Comparison of ENCODE assay signal across 1 cellular context in the genomic region with DNA sequence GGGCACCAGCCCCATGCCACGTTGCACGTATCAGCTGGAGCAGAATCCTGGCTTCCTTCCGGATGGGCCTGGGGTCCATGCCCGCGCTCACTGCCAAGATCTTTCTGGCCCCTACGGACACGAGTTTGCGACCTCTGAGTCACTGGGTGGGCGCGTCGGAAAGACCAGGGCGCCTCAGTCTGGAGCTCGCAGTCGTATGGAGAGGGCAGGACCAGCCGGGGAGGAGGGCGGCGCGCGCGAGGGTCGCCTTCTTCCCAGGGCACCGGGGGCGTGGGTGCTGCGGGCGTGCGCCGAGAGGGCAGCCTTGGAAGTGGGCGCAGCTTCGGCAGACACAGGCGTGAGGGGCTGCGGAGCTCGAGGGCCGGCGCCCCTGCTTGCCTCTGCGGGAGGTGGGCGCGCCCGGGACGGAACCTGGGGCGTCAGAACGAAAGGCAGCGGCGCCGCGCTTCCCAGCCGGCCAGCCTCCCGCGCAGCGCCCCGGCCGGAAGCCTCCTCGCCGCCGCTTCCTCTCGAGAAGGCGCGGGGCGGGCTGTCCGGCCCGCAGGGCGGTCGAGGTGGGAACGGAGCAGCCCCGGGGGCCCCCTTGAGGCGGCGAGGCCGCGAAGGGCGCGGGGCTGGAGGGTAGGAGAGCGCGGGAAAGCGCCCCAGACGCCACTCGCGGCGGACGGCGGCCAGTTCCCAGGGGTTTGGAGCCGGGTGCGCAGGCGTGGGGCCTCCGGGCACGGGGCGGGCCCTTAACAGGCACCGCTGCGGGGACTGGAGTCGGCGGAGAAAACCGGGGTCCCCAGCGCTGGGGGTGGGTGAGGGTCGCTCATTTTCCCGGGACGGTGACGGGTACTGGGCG.
A peak's percentile ranks its signal among the peaks of the same experiment; 100 is the strongest.
TF ChIP-seq lines count a peak whose summit lies in the region.

A gene (plus strand): TSS at position 490 of the 844 bp plus-strand sequence. CDS start 459 bp downstream, outside the sequence.

TF ChIP-seq in HepG2, 621 proteins besides CTCF, POLR2A, EP300 and RAD21 (continued from another document):
- TF ChIP-seq, protein P1, sequence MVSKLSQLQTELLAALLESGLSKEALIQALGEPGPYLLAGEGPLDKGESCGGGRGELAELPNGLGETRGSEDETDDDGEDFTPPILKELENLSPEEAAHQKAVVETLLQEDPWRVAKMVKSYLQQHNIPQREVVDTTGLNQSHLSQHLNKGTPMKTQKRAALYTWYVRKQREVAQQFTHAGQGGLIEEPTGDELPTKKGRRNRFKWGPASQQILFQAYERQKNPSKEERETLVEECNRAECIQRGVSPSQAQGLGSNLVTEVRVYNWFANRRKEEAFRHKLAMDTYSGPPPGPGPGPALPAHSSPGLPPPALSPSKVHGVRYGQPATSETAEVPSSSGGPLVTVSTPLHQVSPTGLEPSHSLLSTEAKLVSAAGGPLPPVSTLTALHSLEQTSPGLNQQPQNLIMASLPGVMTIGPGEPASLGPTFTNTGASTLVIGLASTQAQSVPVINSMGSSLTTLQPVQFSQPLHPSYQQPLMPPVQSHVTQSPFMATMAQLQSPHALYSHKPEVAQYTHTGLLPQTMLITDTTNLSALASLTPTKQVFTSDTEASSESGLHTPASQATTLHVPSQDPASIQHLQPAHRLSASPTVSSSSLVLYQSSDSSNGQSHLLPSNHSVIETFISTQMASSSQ (IDR thresholded peaks at IDR 0.05; ENCODE audit: low read depth), result no peak
- TF ChIP-seq, protein P1 (CRISPR knock-in tag; IDR thresholded peaks at IDR 0.05; ENCODE audit: borderline replicate concordance), result 0 out of 2 replicates have a peak, but pooled peaks have one; percentile 20
- TF ChIP-seq SNAI1 (CRISPR knock-in tag; IDR thresholded peaks at IDR 0.05; ENCODE audit: borderline replicate concordance), result no peak
- TF ChIP-seq, protein P2, sequence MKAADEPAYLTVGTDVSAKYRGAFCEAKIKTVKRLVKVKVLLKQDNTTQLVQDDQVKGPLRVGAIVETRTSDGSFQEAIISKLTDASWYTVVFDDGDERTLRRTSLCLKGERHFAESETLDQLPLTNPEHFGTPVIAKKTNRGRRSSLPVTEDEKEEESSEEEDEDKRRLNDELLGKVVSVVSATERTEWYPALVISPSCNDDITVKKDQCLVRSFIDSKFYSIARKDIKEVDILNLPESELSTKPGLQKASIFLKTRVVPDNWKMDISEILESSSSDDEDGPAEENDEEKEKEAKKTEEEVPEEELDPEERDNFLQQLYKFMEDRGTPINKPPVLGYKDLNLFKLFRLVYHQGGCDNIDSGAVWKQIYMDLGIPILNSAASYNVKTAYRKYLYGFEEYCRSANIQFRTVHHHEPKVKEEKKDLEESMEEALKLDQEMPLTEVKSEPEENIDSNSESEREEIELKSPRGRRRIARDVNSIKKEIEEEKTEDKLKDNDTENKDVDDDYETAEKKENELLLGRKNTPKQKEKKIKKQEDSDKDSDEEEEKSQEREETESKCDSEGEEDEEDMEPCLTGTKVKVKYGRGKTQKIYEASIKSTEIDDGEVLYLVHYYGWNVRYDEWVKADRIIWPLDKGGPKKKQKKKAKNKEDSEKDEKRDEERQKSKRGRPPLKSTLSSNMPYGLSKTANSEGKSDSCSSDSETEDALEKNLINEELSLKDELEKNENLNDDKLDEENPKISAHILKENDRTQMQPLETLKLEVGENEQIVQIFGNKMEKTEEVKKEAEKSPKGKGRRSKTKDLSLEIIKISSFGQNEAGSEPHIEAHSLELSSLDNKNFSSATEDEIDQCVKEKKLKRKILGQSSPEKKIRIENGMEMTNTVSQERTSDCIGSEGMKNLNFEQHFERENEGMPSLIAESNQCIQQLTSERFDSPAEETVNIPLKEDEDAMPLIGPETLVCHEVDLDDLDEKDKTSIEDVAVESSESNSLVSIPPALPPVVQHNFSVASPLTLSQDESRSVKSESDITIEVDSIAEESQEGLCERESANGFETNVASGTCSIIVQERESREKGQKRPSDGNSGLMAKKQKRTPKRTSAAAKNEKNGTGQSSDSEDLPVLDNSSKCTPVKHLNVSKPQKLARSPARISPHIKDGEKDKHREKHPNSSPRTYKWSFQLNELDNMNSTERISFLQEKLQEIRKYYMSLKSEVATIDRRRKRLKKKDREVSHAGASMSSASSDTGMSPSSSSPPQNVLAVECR (CRISPR knock-in tag; IDR thresholded peaks at IDR 0.05; ENCODE audit: borderline replicate concordance), result peak; percentile 87
- no peak for TF ChIP-seq ZNF317 (CRISPR knock-in tag; IDR thresholded peaks at IDR 0.05)
- no peak for TF ChIP-seq RELA (CRISPR knock-in tag; IDR thresholded peaks at IDR 0.05)
- no peak; the same call in 1 of the 2 replicates for TF ChIP-seq ZNF792 (CRISPR knock-in tag; IDR thresholded peaks at IDR 0.05)
- TF ChIP-seq ZNF564 (CRISPR knock-in tag; IDR thresholded peaks at IDR 0.05), result peak; percentile 88
- TF ChIP-seq SOX6 (IDR thresholded peaks at IDR 0.05), result no peak
- TF ChIP-seq SOX6 (CRISPR knock-in tag; IDR thresholded peaks at IDR 0.05), result peak; percentile 39
- TF ChIP-seq, protein P3, sequence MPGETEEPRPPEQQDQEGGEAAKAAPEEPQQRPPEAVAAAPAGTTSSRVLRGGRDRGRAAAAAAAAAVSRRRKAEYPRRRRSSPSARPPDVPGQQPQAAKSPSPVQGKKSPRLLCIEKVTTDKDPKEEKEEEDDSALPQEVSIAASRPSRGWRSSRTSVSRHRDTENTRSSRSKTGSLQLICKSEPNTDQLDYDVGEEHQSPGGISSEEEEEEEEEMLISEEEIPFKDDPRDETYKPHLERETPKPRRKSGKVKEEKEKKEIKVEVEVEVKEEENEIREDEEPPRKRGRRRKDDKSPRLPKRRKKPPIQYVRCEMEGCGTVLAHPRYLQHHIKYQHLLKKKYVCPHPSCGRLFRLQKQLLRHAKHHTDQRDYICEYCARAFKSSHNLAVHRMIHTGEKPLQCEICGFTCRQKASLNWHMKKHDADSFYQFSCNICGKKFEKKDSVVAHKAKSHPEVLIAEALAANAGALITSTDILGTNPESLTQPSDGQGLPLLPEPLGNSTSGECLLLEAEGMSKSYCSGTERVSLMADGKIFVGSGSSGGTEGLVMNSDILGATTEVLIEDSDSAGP (CRISPR knock-in tag; IDR thresholded peaks at IDR 0.05; ENCODE audit: borderline replicate concordance), result peak; percentile 29
- TF ChIP-seq PTBP1 (IDR thresholded peaks at IDR 0.05; ENCODE audit: low read depth, low read length, poor library complexity, severe bottlenecking), result peak; percentile 70
- peak; percentile 70; the same call in 1 of the 2 replicates for TF ChIP-seq SAFB2 (CRISPR knock-in tag; IDR thresholded peaks at IDR 0.05; ENCODE audit: borderline replicate concordance, low read depth)
- no peak for TF ChIP-seq KLF13 (CRISPR knock-in tag; IDR thresholded peaks at IDR 0.05)
- TF ChIP-seq SNAPC2 (CRISPR knock-in tag; IDR thresholded peaks at IDR 0.05), result 0 out of 2 replicates have a peak, but pooled peaks have one; percentile 49
- TF ChIP-seq RFXAP (CRISPR knock-in tag; IDR thresholded peaks at IDR 0.05; ENCODE audit: borderline replicate concordance), result peak; percentile 70
- TF ChIP-seq, protein P4, sequence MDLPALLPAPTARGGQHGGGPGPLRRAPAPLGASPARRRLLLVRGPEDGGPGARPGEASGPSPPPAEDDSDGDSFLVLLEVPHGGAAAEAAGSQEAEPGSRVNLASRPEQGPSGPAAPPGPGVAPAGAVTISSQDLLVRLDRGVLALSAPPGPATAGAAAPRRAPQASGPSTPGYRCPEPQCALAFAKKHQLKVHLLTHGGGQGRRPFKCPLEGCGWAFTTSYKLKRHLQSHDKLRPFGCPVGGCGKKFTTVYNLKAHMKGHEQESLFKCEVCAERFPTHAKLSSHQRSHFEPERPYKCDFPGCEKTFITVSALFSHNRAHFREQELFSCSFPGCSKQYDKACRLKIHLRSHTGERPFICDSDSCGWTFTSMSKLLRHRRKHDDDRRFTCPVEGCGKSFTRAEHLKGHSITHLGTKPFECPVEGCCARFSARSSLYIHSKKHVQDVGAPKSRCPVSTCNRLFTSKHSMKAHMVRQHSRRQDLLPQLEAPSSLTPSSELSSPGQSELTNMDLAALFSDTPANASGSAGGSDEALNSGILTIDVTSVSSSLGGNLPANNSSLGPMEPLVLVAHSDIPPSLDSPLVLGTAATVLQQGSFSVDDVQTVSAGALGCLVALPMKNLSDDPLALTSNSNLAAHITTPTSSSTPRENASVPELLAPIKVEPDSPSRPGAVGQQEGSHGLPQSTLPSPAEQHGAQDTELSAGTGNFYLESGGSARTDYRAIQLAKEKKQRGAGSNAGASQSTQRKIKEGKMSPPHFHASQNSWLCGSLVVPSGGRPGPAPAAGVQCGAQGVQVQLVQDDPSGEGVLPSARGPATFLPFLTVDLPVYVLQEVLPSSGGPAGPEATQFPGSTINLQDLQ (CRISPR knock-in tag; IDR thresholded peaks at IDR 0.05), result peak; percentile 96
- peak; percentile 69; the same call in 1 of the 2 replicates for TF ChIP-seq SRY (CRISPR knock-in tag; IDR thresholded peaks at IDR 0.05)
- TF ChIP-seq ERF (CRISPR knock-in tag; IDR thresholded peaks at IDR 0.05), result no peak
- TF ChIP-seq, protein P5, sequence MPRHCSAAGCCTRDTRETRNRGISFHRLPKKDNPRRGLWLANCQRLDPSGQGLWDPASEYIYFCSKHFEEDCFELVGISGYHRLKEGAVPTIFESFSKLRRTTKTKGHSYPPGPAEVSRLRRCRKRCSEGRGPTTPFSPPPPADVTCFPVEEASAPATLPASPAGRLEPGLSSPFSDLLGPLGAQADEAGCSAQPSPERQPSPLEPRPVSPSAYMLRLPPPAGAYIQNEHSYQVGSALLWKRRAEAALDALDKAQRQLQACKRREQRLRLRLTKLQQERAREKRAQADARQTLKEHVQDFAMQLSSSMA (CRISPR knock-in tag; IDR thresholded peaks at IDR 0.05), result peak; percentile 14; the same call in 1 of the 2 replicates
- no peak for TF ChIP-seq SRSF9 (IDR thresholded peaks at IDR 0.05; ENCODE audit: borderline replicate concordance, insufficient read depth, low read depth, low read length, poor library complexity, severe bottlenecking)
- TF ChIP-seq BRD4 (CRISPR knock-in tag; IDR thresholded peaks at IDR 0.05), result peak; percentile 78
